In genomic region chr1:157043685-157044084, GRCh38 we compare ENCODE assay signal across 11 cellular contexts. TPM values are rescaled to one million over a fixed set of nuclear protein-coding genes. Genes with fewer than 3 reads are reported as not detected.
DNase-seq lines count a peak whose midpoint lies in the region; ATAC-seq, FAIRE-seq and TF ChIP-seq lines count a peak whose summit lies in the region.
"Had no signal": no experiment of that assay in that cellular context is flagged by ENCODE, and none has a peak within 500 bp of the region (broad histone marks: within the 10 kb centered on the region; RNA-seq: fewer than 3 reads in every experiment).

No MANE protein-coding gene starts in this region.

- H3K4me3 Mint-ChIP-seq in astrocyte (ENCODE audit: unreplicated experiment) (peak overlapping the region; percentile 92), immature natural killer cell (peak overlapping the region in 1 of 5 donors; percentile 49)

- H3K27me3 Mint-ChIP-seq in astrocyte (ENCODE audit: low read depth, unreplicated experiment): no peaks in the 10 kb centered on the region
- H3K27me3 Mint-ChIP-seq in immature natural killer cell (ENCODE audit: low read depth in 3 of 3): peaks cover 6 to 30% (median 16%) of the 10 kb centered on the region in 3 donors

- no peak for ATAC-seq in HCT116
- ATAC-seq: body of pancreas had no signal

- H3K79me2 ChIP-seq in HCT116 (ENCODE audit: insufficient read depth, low read length) (peaks cover 65% of the 10 kb centered on the region), astrocyte (ENCODE audit: insufficient read depth, low read length) (peaks cover 61% of the 10 kb centered on the region)

- POLR2A ChIA-PET in HCT116 (lab: Charles Lee): interaction anchor here (0.5 to 0.7 kb wide), 3 partner anchors 9 to 112 kb away, joined by 3 to 4 read pairs (median 3); no protein-coding TSS in a partner anchor

- H3K27ac Mint-ChIP-seq in astrocyte (ENCODE audit: unreplicated experiment) (no peak overlapping the region), immature natural killer cell (no peak overlapping the region)

- H3K36me3 Mint-ChIP-seq in astrocyte (ENCODE audit: low read depth, unreplicated experiment): no peaks in the 10 kb centered on the region
- peaks cover 0 to 3% (median 0%) of the 10 kb centered on the region in 3 donors for H3K36me3 Mint-ChIP-seq in immature natural killer cell

- H3K27me3 ChIP-seq in HCT116 (ENCODE audit: insufficient read depth, low read length): no peaks in the 10 kb centered on the region
- no peaks in the 10 kb centered on the region for H3K27me3 ChIP-seq in astrocyte (ENCODE audit: insufficient read depth, low read length)
- no peaks in the 10 kb centered on the region for H3K27me3 ChIP-seq in iPS-15b (ENCODE audit: control insufficient read depth, insufficient read depth, low read length)
- H3K27me3 ChIP-seq in stomach: no peaks in the 10 kb centered on the region
- H3K27me3 ChIP-seq: body of pancreas had no signal

- TF ChIP-seq RAD21 in HCT116 (IDR thresholded peaks at IDR 0.05; ENCODE audit: low read depth): no peak

- BruUV-seq in HCT116 (replicated peaks; lab: Mats Ljungman, UMichigan): no TSS peak

- no peak for FAIRE-seq in astrocyte (lab: Jason Lieb, UNC)

- no peaks in the 10 kb centered on the region for H3K9me2 ChIP-seq in HCT116 (ENCODE audit: insufficient read depth)

- DNase-seq in HCT116 (ENCODE audit: low read depth, low spot score) (no peak), astrocyte (ENCODE audit: low read depth) (no peak), stomach (no peak), immature natural killer cell (no peak), glomerular visceral epithelial cell (ENCODE audit: extremely low spot score) (no peak), kidney tubule cell (ENCODE audit: low spot score) (no peak), activated gamma-delta T cell (lab: John Stamatoyannopoulos, UW) (no peak)
- DNase-seq: body of pancreas had no signal

- no peak overlapping the region for H3K9ac ChIP-seq in HCT116 (ENCODE audit: low read length)
- H3K9ac ChIP-seq in astrocyte (ENCODE audit: low read length): no peak overlapping the region
- H3K9ac ChIP-seq in iPS-15b (ENCODE audit: low read depth, low read length): peak overlapping the region; percentile 29

- CTCF ChIA-PET in HCT116 (lab: Charles Lee): no interaction called here

- H3K4me3 ChIP-seq in HCT116 (replicated peaks in 1 of 2; ENCODE audit: low read depth in 1 of 2, low read length in 2 of 2) (no peak overlapping the region), astrocyte (ENCODE audit: insufficient read depth, low read depth, low read length) (peak overlapping the region; percentile 97), iPS-15b (ENCODE audit: low read depth, low read length) (peak overlapping the region; percentile 89), stomach (peak overlapping the region; percentile 63 to 76 (median 68))
- H3K4me3 ChIP-seq: body of pancreas had no signal

- no peak for TF ChIP-seq POLR2A in HCT116 (IDR thresholded peaks at IDR 0.05; ENCODE audit: borderline replicate concordance, extremely low read depth, insufficient read depth, insufficient read length)
- no peak for TF ChIP-seq POLR2A in stomach (IDR thresholded peaks at IDR 0.05)

- RAD21 ChIA-PET in HCT116 (lab: Charles Lee; ENCODE audit: low non-redundant PET in 1 of 2, low total read pairs in 2 of 2, uncharacterized antibody in 2 of 2, unreplicated experiment in 2 of 2): interaction anchor here in 1 of 2 experiments (0.7 kb wide), 1 partner anchor 31 kb away, joined by 3 read pairs; no protein-coding TSS in a partner anchor

- H3K9me3 ChIP-seq in HCT116 (ENCODE audit: control insufficient read depth in 1 of 2, insufficient read depth in 1 of 2, low read depth in 1 of 2, low read length in 2 of 2): no peaks in the 10 kb centered on the region
- no peaks in the 10 kb centered on the region for H3K9me3 ChIP-seq in astrocyte (ENCODE audit: insufficient read depth, low read depth, low read length)
- no peaks in the 10 kb centered on the region for H3K9me3 ChIP-seq in iPS-15b (ENCODE audit: control insufficient read depth, insufficient read depth, low read length)
- H3K9me3 ChIP-seq in stomach: no peaks in the 10 kb centered on the region
- H3K9me3 ChIP-seq: body of pancreas had no signal

- intact Hi-C loops in HCT116 (cut with micrococcal nuclease) (no loop called here), stomach (cut with DNase I; ENCODE audit: low total_unique reads) (no loop called here)

- TF ChIP-seq CTCF in HCT116 (IDR thresholded peaks at IDR 0.05 in 2 of 3, conservative IDR thresholded peaks at IDR 0.05 in 1 of 3; ENCODE audit: borderline replicate concordance in 1 of 3, insufficient read depth in 1 of 3, low read depth in 2 of 3, low read length in 2 of 3): no peak
- TF ChIP-seq CTCF in astrocyte (IDR thresholded peaks at IDR 0.05; ENCODE audit: insufficient read depth, low read depth, low read length): no peak
- no peak for TF ChIP-seq CTCF in stomach (IDR thresholded peaks at IDR 0.05)

- no peak for TF ChIP-seq EP300 in stomach (IDR thresholded peaks at IDR 0.05)

- peak overlapping the region; percentile 92 for H3K4me2 ChIP-seq in HCT116 (ENCODE audit: low read length)
- H3K4me2 ChIP-seq in astrocyte (ENCODE audit: low read length): peak overlapping the region; percentile 97

- H4K20me1 ChIP-seq in HCT116 (ENCODE audit: insufficient read depth) (no peaks in the 10 kb centered on the region; the same call in 1 of the 2 replicates), astrocyte (ENCODE audit: insufficient read depth, low read length) (peaks cover 59% of the 10 kb centered on the region)

- H2AFZ ChIP-seq in HCT116 (ENCODE audit: low read depth, low read length, poor library complexity, severe bottlenecking) (no peak overlapping the region), astrocyte (ENCODE audit: low read depth, low read length) (no peak overlapping the region)

- H3K4me1 ChIP-seq in HCT116 (ENCODE audit: control insufficient read depth in 1 of 2, insufficient read depth in 2 of 2, low read length in 2 of 2): peaks cover 13 to 26% of the 10 kb centered on the region in 2 experiments
- H3K4me1 ChIP-seq in astrocyte (ENCODE audit: insufficient read depth, low read length): peaks cover 27% of the 10 kb centered on the region
- H3K4me1 ChIP-seq in iPS-15b (ENCODE audit: control insufficient read depth, insufficient read depth, low read length): peaks cover 24% of the 10 kb centered on the region
- H3K4me1 ChIP-seq in stomach: peaks cover 31 to 69% (median 55%) of the 10 kb centered on the region in 4 donors

- H3K4me1 Mint-ChIP-seq in astrocyte (ENCODE audit: low read depth, unreplicated experiment) (peaks cover 30% of the 10 kb centered on the region), immature natural killer cell (peaks cover 7 to 18% of the 10 kb centered on the region in 2 donors)

- H3K36me3 ChIP-seq in HCT116 (ENCODE audit: control insufficient read depth in 1 of 2, insufficient read depth in 2 of 2, low read length in 2 of 2): no peaks in the 10 kb centered on the region
- no peaks in the 10 kb centered on the region for H3K36me3 ChIP-seq in astrocyte (ENCODE audit: insufficient read depth, low read length)
- no peaks in the 10 kb centered on the region for H3K36me3 ChIP-seq in iPS-15b (ENCODE audit: control insufficient read depth, insufficient read depth, low read length)
- H3K36me3 ChIP-seq in stomach: no peaks in the 10 kb centered on the region

- WGBS in stomach, 5 donors: 44 to 71% (median 49%) methylated on average over 2 of the region's 2 CpGs

- no peak overlapping the region for H3K27ac ChIP-seq in HCT116 (ENCODE audit: low read depth, low read length)
- H3K27ac ChIP-seq in astrocyte (ENCODE audit: low read depth, low read length): no peak overlapping the region
- no peak overlapping the region for H3K27ac ChIP-seq in stomach
- H3K27ac ChIP-seq: body of pancreas had no signal

- no peaks in the 10 kb centered on the region for H3K9me3 Mint-ChIP-seq in astrocyte (ENCODE audit: unreplicated experiment)
- H3K9me3 Mint-ChIP-seq in immature natural killer cell: peaks cover 0 to 1% (median 0%) of the 10 kb centered on the region in 6 donors

TF ChIP-seq in HCT116, 20 proteins besides CTCF, POLR2A, EP300 and RAD21:
- TF ChIP-seq ZBTB33 (IDR thresholded peaks at IDR 0.05; ENCODE audit: extremely low read depth, insufficient replicate concordance, low read length): no peak
- TF ChIP-seq YY1 (IDR thresholded peaks at IDR 0.05; ENCODE audit: extremely low read depth, insufficient replicate concordance, low read depth, low read length): no peak
- no peak for TF ChIP-seq ZNF274 (IDR thresholded peaks at IDR 0.05; ENCODE audit: low read depth, low read length)
- TF ChIP-seq CEBPB (IDR thresholded peaks at IDR 0.05; ENCODE audit: low read depth): no peak
- TF ChIP-seq SP1 (IDR thresholded peaks at IDR 0.05; ENCODE audit: low read depth): no peak
- TF ChIP-seq ELF1 (IDR thresholded peaks at IDR 0.05; ENCODE audit: borderline replicate concordance, low read depth): no peak
- TF ChIP-seq EZH2phosphoT487 (IDR thresholded peaks at IDR 0.05; ENCODE audit: borderline replicate concordance): no peak
- TF ChIP-seq SRF (IDR thresholded peaks at IDR 0.05; ENCODE audit: low read depth): no peak

RNA-seq across cellular contexts. Expression of gene ARHGEF11, which starts 1.9 kb away (rescaled TPM):
- total RNA-seq in HCT116 (2021; ENCODE audit: unreplicated experiment) (28.9 TPM), astrocyte (24.4 and 29.2 TPM in 2 replicates), stomach (100 to 1,000 TPM in 1 of 5 donors, 10 to 100 TPM in 4; 30.4 to 125 (median 36.5) TPM)
- 15.5 and 16.7 TPM in 2 replicates for polyA plus RNA-seq in HCT116 (2012)
- polyA plus RNA-seq in stomach (10 to 100 TPM in 1 of 3 donors, 1 to 10 TPM in 2; 6.6 to 11.5 (median 8.6) TPM), immature natural killer cell (under 1 TPM; 0.08 to 0.86 (median 0.22) TPM)

RNA-seq across cellular contexts. Expression of gene ETV3L, which starts 55.9 kb away (rescaled TPM):
- total RNA-seq in HCT116 (2021; ENCODE audit: unreplicated experiment) (not detected), astrocyte (not detected in 2 replicates), stomach (not detected)
- not detected in 2 replicates for polyA plus RNA-seq in HCT116 (2012)
- polyA plus RNA-seq in stomach (not detected), immature natural killer cell (not detected)
- total RNA-seq: body of pancreas, H4, lung microvascular endothelial cell had no signal

Comparison
In these comparisons a context has a peak if more than half of its experiments do, and no peak if none do; other contexts are left out.
1. H3K4me3 ChIP-seq: peak in astrocyte (single experiment), iPS-15b (single experiment) and stomach (4 of 4); none in HCT116 (0 of 2).